Comparison of ENCODE assay signal across 6 cellular contexts in the genomic region with DNA sequence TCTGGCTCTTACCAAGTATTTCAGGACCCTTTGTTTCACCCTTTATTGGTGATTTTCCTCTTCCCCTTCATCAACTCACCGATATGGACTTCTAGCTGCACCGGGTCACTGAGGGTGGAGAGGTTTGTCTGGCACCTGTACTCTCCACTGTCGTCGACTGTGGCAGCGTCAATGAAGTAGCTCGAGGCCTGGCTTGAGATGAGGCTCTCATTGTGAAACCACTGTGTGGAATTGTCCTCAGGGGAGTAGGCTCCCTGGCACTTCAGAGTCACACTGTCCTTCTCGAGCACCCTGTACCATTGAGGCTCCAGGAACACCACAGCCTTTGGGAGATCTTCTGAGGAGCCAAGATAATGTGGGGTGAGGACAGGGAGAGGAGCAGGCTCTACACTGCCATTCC. TPM values are rescaled to one million over a fixed set of nuclear protein-coding genes. Genes with fewer than 3 reads are reported as not detected.
"Had no signal": no experiment of that assay in that cellular context is flagged by ENCODE, and none has a peak within 500 bp of the region (broad histone marks: within the 10 kb centered on the region; RNA-seq: fewer than 3 reads in every experiment).

No MANE protein-coding gene starts in this region.

RNA-seq across cellular contexts. Expression of gene FCGR3A, which starts 1.3 kb away (rescaled TPM):
- total RNA-seq: chondrocyte, dermis blood vessel endothelial cell, endodermal cell, glomerular endothelial cell, lung microvascular endothelial cell, mesothelial cell of epicardium had no signal

RNA-seq across cellular contexts. Expression of gene HSPA6, which starts 24.0 kb away (rescaled TPM):
- total RNA-seq: endodermal cell had no signal

RNA-seq across cellular contexts. Expression of gene FCGR2A, which starts 43.1 kb away (rescaled TPM):
- total RNA-seq: chondrocyte, endodermal cell, glomerular endothelial cell had no signal
